ENCODE assay signal across 12 cellular contexts in the genomic region with DNA sequence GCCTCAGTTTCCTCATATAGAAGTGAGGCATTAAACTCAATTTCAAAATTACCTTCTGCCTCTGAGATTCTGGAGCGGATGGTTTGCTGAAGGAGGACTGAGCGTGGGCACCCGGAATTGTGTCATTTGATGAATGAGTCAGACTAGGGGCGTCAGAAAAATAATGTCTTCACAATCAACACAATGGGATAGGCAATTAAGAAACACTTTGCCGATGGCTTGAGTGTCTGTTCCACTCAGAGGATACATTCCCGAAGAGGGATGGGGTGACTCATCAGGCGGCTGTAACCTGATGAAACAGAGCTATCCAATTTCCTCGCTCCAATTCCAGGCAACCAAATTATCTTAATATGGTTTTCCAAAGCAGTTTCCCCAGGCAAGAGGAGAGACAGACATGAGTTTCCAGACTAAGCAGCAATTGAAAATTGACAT. TPM values are rescaled to one million over a fixed set of nuclear protein-coding genes. Genes with fewer than 3 reads are reported as not detected.
DNase-seq lines count a peak whose midpoint lies in the region; ATAC-seq and TF ChIP-seq lines count a peak whose summit lies in the region.
"Had no signal": no experiment of that assay in that cellular context is flagged by ENCODE, and none has a peak within 500 bp of the region (broad histone marks: within the 10 kb centered on the region; RNA-seq: fewer than 3 reads in every experiment).

No MANE protein-coding gene starts in this region.

- DNase-seq in A673 (ENCODE audit: low spot score), result peak; percentile 94
- peak; percentile 27 for DNase-seq in HK-2 (ENCODE audit: unreplicated experiment)
- DNase-seq in PC-9, result peak; percentile 67 to 93
- peak; percentile 79 for DNase-seq in fibroblast of the aortic adventitia (ENCODE audit: low read depth)
- no peak for DNase-seq in stimulated activated CD4-positive, alpha-beta T cell treated with anti-CD3 and anti-CD28 coated beads, Interleukin-1b, Interleukin-23, amount 100 ng/mL, for 48 hours
- DNase-seq in SHP77 (lab: John Stamatoyannopoulos, UW), result no peak
- DNase-seq in naive thymus-derived CD4-positive, alpha-beta T cell, result no peak
- no peak for DNase-seq in ecto neural progenitor cell (ENCODE audit: low spot score)
- DNase-seq: activated CD4-positive, CD25-positive, alpha-beta regulatory T cell treated with anti-CD3 and anti-CD28 coated beads, Interleukin-2, amount 50 U/mL, for 72 hours; CD8-positive, alpha-beta T cell; KG1 had no signal

- no TSS peak for BruUV-seq in A673 (replicated peaks; lab: Mats Ljungman, UMichigan)
- BruUV-seq in PC-9 (replicated peaks; lab: Mats Ljungman, UMichigan), result no TSS peak

- no peak overlapping the region for H3K27ac Mint-ChIP-seq in naive thymus-derived CD4-positive, alpha-beta T cell
- H3K27ac Mint-ChIP-seq: CD8-positive, alpha-beta T cell had no signal

- no peaks in the 10 kb centered on the region for H3K9me3 Mint-ChIP-seq in naive thymus-derived CD4-positive, alpha-beta T cell
- H3K9me3 Mint-ChIP-seq: CD8-positive, alpha-beta T cell had no signal

- POLR2A ChIA-PET in A673 (lab: Charles Lee; ENCODE audit: low non-redundant PET), result interaction anchor here (0.8 kb wide), 1 partner anchor 62 kb away, joined by 9 read pairs; no protein-coding TSS in a partner anchor
- POLR2A ChIA-PET in PC-9 (lab: Charles Lee; ENCODE audit: unreplicated experiment), result interaction anchor here (0.5 to 0.7 kb wide), 5 partner anchors 22 to 530 kb away, joined by 3 to 15 read pairs (median 5); no protein-coding TSS in a partner anchor
- POLR2A ChIA-PET in naive thymus-derived CD4-positive, alpha-beta T cell (lab: Charles Lee), result no interaction called here

- no peaks in the 10 kb centered on the region for H3K79me2 ChIP-seq in PC-9 (ENCODE audit: low read depth)

- H3K9me2 ChIP-seq in PC-9 (ENCODE audit: insufficient read depth), result no peaks in the 10 kb centered on the region

- H3K27me3 ChIP-seq in A673 (replicated peaks; ENCODE audit: insufficient read depth, low read depth, low read length, poor library complexity) (no peaks in the 10 kb centered on the region), PC-9 (ENCODE audit: insufficient read depth, low read depth) (no peaks in the 10 kb centered on the region)
- H3K27me3 ChIP-seq in naive thymus-derived CD4-positive, alpha-beta T cell (ENCODE audit: control insufficient read depth in 2 of 2, insufficient read depth in 2 of 2, low read length in 2 of 2), result no peaks in the 10 kb centered on the region

- H3K27ac ChIP-seq in A673 (ENCODE audit: low read depth, low read length, poor library complexity, severe bottlenecking) (peak overlapping the region; percentile 72), PC-9 (peak overlapping the region; percentile 93)
- no peak overlapping the region for H3K27ac ChIP-seq in naive thymus-derived CD4-positive, alpha-beta T cell (ENCODE audit: low read depth, low read length)

- H3K4me1 ChIP-seq in A673 (ENCODE audit: insufficient read depth, low read length, poor library complexity, severe bottlenecking) (peaks cover 36% of the 10 kb centered on the region), PC-9 (replicated peaks; ENCODE audit: insufficient read depth) (peaks cover 41% of the 10 kb centered on the region)
- no peaks in the 10 kb centered on the region for H3K4me1 ChIP-seq in naive thymus-derived CD4-positive, alpha-beta T cell (ENCODE audit: control insufficient read depth in 2 of 2, insufficient read depth in 2 of 2, low read length in 2 of 2)

- no peak for ATAC-seq in naive thymus-derived CD4-positive, alpha-beta T cell
- ATAC-seq: CD8-positive, alpha-beta T cell had no signal

- H3K27me3 Mint-ChIP-seq in naive thymus-derived CD4-positive, alpha-beta T cell, result peaks cover 0 to 11% (median 3%) of the 10 kb centered on the region in 5 donors

- no peaks in the 10 kb centered on the region for H3K9me3 ChIP-seq in A673 (ENCODE audit: low read depth, low read length, poor library complexity, severe bottlenecking)
- no peaks in the 10 kb centered on the region; the same call in 1 of the 2 replicates for H3K9me3 ChIP-seq in PC-9 (ENCODE audit: insufficient read depth, low read depth)
- no peaks in the 10 kb centered on the region for H3K9me3 ChIP-seq in naive thymus-derived CD4-positive, alpha-beta T cell (ENCODE audit: control insufficient read depth in 2 of 3, low read length in 3 of 3)

- peaks cover 0 to 6% (median 0%) of the 10 kb centered on the region in 7 donors for H3K4me1 Mint-ChIP-seq in naive thymus-derived CD4-positive, alpha-beta T cell

- H3K36me3 ChIP-seq in A673 (ENCODE audit: insufficient read depth, low read length, poor library complexity, severe bottlenecking) (no peaks in the 10 kb centered on the region), PC-9 (ENCODE audit: low read depth) (no peaks in the 10 kb centered on the region)
- no peaks in the 10 kb centered on the region for H3K36me3 ChIP-seq in naive thymus-derived CD4-positive, alpha-beta T cell (ENCODE audit: control insufficient read depth in 2 of 3, insufficient read depth in 3 of 3, low read length in 3 of 3)

- CTCF ChIA-PET in A673 (lab: Charles Lee) (interaction anchor here (0.7 to 2.5 kb wide), 2 partner anchors 9 to 17 kb away, joined by 4 to 20 read pairs; no protein-coding TSS in a partner anchor), PC-9 (lab: Charles Lee) (interaction anchor here (0.5 to 0.6 kb wide), 2 partner anchors 62 to 400 kb away, joined by 3 read pairs; no protein-coding TSS in a partner anchor)
- CTCF ChIA-PET in naive thymus-derived CD4-positive, alpha-beta T cell (lab: Charles Lee), result interaction anchor here (0.6 kb wide), 1 partner anchor 463 kb away, joined by 3 read pairs; no protein-coding TSS in a partner anchor

- H4K20me1 ChIP-seq in PC-9 (ENCODE audit: insufficient read depth), result no peaks in the 10 kb centered on the region

- no peak overlapping the region for H3K4me3 Mint-ChIP-seq in naive thymus-derived CD4-positive, alpha-beta T cell
- H3K4me3 Mint-ChIP-seq: CD8-positive, alpha-beta T cell had no signal

- H3F3A ChIP-seq in PC-9 (ENCODE audit: insufficient read depth, low read depth), result peaks cover 21% of the 10 kb centered on the region; the same call in 1 of the 2 replicates

- H3K4me2 ChIP-seq in PC-9, result peak overlapping the region; percentile 71

- intact Hi-C loops in A673 (cut with micrococcal nuclease; ENCODE audit: unreplicated experiment) (no loop called here), PC-9 (cut with micrococcal nuclease; ENCODE audit: unreplicated experiment) (loop anchor here (5.0 kb wide), 1 partner anchor 68 kb away; no protein-coding TSS in a partner anchor)
- intact Hi-C loops in naive thymus-derived CD4-positive, alpha-beta T cell (cut with micrococcal nuclease), result no loop called here

- no peak overlapping the region for H3K4me3 ChIP-seq in A673 (ENCODE audit: low read depth, low read length, poor library complexity, severe bottlenecking)
- peak overlapping the region; percentile 5; the same call in 1 of the 2 replicates for H3K4me3 ChIP-seq in PC-9
- H3K4me3 ChIP-seq in fibroblast of the aortic adventitia (ENCODE audit: low read depth, low read length), result no peak overlapping the region
- H3K4me3 ChIP-seq in naive thymus-derived CD4-positive, alpha-beta T cell (ENCODE audit: low read length), result no peak overlapping the region

- peak overlapping the region; percentile 42; the same call in 1 of the 2 replicates for H2AFZ ChIP-seq in PC-9

- TF ChIP-seq CTCF in A673 (conservative IDR thresholded peaks at IDR 0.05; ENCODE audit: low read depth, low read length) (no peak), PC-9 (conservative IDR thresholded peaks at IDR 0.05) (no peak), fibroblast of the aortic adventitia (IDR thresholded peaks at IDR 0.05; ENCODE audit: insufficient read depth, low read length) (no peak)

- H3K36me3 Mint-ChIP-seq in naive thymus-derived CD4-positive, alpha-beta T cell, result peaks cover 0 to 5% (median 0%) of the 10 kb centered on the region in 5 donors
- H3K36me3 Mint-ChIP-seq: CD8-positive, alpha-beta T cell had no signal

RNA-seq across cellular contexts. Expression of a gene that starts 1.2 kb away (rescaled TPM):
- total RNA-seq in A673 (2021) (0.35 and 1.5 TPM in 2 replicates), PC-9 (2021) (not detected in 2 replicates), fibroblast of the aortic adventitia (ENCODE audit: low replicate concordance) (0.09 TPM in 1 of 2 replicates, not detected in the other)
- under 1 TPM in 3 of 5 experiments, not detected in 2; 0.30 to 0.46 (median 0.32) TPM for total RNA-seq in naive thymus-derived CD4-positive, alpha-beta T cell
- polyA plus RNA-seq in naive thymus-derived CD4-positive, alpha-beta T cell, result 1 to 10 TPM in 1 of 2 donors, not detected in 1; 1.1 TPM
- total RNA-seq: cerebellum had no signal

Comparison
In these comparisons a context has a peak if more than half of its experiments do, and no peak if none do; other contexts are left out.
1. DNase-seq: peak in A673 (single experiment), HK-2 (single experiment), PC-9 (2 of 2) and fibroblast of the aortic adventitia (single experiment); none in stimulated activated CD4-positive, alpha-beta T cell treated with anti-CD3 and anti-CD28 coated beads, Interleukin-1b, Interleukin-23, amount 100 ng/mL, for 48 hours (single experiment), SHP77 (0 of 2), naive thymus-derived CD4-positive, alpha-beta T cell (0 of 9) and ecto neural progenitor cell (single experiment).